In genomic region chr17:17780941-17781590, GRCh38 we compare ENCODE assay signal across 8 cellular contexts. TPM values are rescaled to one million over a fixed set of nuclear protein-coding genes. Genes with fewer than 3 reads are reported as not detected.
A peak's percentile ranks its signal among the peaks of the same experiment; 100 is the strongest.
DNase-seq lines count a peak whose midpoint lies in the region; ATAC-seq and TF ChIP-seq lines count a peak whose summit lies in the region.

No MANE protein-coding gene starts in this region.

- CTCF ChIA-PET in PC-3 (lab: Charles Lee): no interaction called here
- CTCF ChIA-PET in activated CD4-positive, alpha-beta T cell treated with anti-CD3 and anti-CD28 coated beads for 36 hours (lab: Charles Lee): interaction anchor here (0.5 kb wide), 1 partner anchor 80 kb away, joined by 3 read pairs; no protein-coding TSS in a partner anchor

- no peak overlapping the region for H3K9ac ChIP-seq in PC-3 (ENCODE audit: low read length)

- H3K9me3 ChIP-seq in PC-3 (ENCODE audit: low read length) (no peaks in the 10 kb centered on the region), psoas muscle (no peaks in the 10 kb centered on the region)

- H3K4me3 ChIP-seq in PC-3 (ENCODE audit: low read length) (no peak overlapping the region), fibroblast of mammary gland (ENCODE audit: control insufficient read depth, low read depth, low read length) (no peak overlapping the region), psoas muscle (peak overlapping the region; percentile 72)

- intact Hi-C loops in PC-3 (cut with micrococcal nuclease) (no loop called here), psoas muscle (cut with DNase I) (no loop called here)
- intact Hi-C loops in activated CD4-positive, alpha-beta T cell treated with anti-CD3 and anti-CD28 coated beads for 36 hours (cut with DNase I, micrococcal nuclease): no loop called here

- H3K27ac ChIP-seq in PC-3 (ENCODE audit: low read length) (no peak overlapping the region), psoas muscle (peak overlapping the region; percentile 88)

- H3K9me3 Mint-ChIP-seq in activated CD4-positive, alpha-beta T cell treated with anti-CD3 and anti-CD28 coated beads for 36 hours (ENCODE audit: low read depth): no peaks in the 10 kb centered on the region

- H3K4me1 ChIP-seq in PC-3 (ENCODE audit: insufficient read depth, low read length) (peaks cover 14% of the 10 kb centered on the region), psoas muscle (peaks cover 36% of the 10 kb centered on the region)

- peaks cover 18% of the 10 kb centered on the region for H3K4me1 Mint-ChIP-seq in activated CD4-positive, alpha-beta T cell treated with anti-CD3 and anti-CD28 coated beads for 36 hours

- H2AFZ ChIP-seq in PC-3 (ENCODE audit: low read length): no peak overlapping the region

- peaks cover 28% of the 10 kb centered on the region for H3K79me2 ChIP-seq in PC-3 (ENCODE audit: low read length)

- peaks cover 17% of the 10 kb centered on the region for H4K20me1 ChIP-seq in PC-3 (ENCODE audit: low read length)

- no peaks in the 10 kb centered on the region for H3F3A ChIP-seq in PC-3 (ENCODE audit: low read length, unreplicated experiment)

- H3K27ac Mint-ChIP-seq in activated CD4-positive, alpha-beta T cell treated with anti-CD3 and anti-CD28 coated beads for 36 hours: no peak overlapping the region

- ATAC-seq in PC-3: no peak
- ATAC-seq in psoas muscle: no peak
- ATAC-seq in activated CD4-positive, alpha-beta T cell treated with anti-CD3 and anti-CD28 coated beads for 36 hours: no peak
- ATAC-seq in HG03175 (IDR thresholded peaks at IDR 0.05; ENCODE audit: unreplicated experiment): no peak

- TF ChIP-seq CTCF in PC-3 (conservative IDR thresholded peaks at IDR 0.05; ENCODE audit: low read depth, low read length) (no peak), fibroblast of mammary gland (conservative IDR thresholded peaks at IDR 0.05; ENCODE audit: control insufficient read depth, insufficient read depth, low read depth, low read length) (peak; percentile 31), psoas muscle (IDR thresholded peaks at IDR 0.05) (no peak)

- no peaks in the 10 kb centered on the region for H3K9me2 ChIP-seq in PC-3 (replicated peaks; ENCODE audit: low read length)

- 52 to 76% (median 59%) methylated on average over 10 of the region's 10 CpGs for WGBS in psoas muscle, 3 donors

- no peak overlapping the region for H3K4me3 Mint-ChIP-seq in activated CD4-positive, alpha-beta T cell treated with anti-CD3 and anti-CD28 coated beads for 36 hours

- DNase-seq in NCI-H2107 treated with DMSO at 0.1 percent for 48 hours (lab: John Stamatoyannopoulos, UW; ENCODE audit: unreplicated experiment): peak; percentile 37
- no peak for DNase-seq in NCI-H2107 (lab: John Stamatoyannopoulos, UW)
- DNase-seq in PC-3: peak; percentile 39
- DNase-seq in fibroblast of mammary gland (ENCODE audit: low read depth): peak; percentile 49
- DNase-seq in psoas muscle: peak; percentile 11 to 38
- no peak for DNase-seq in activated CD4-positive, alpha-beta T cell treated with anti-CD3 and anti-CD28 coated beads for 36 hours
- no peak for DNase-seq in activated naive CD4-positive, alpha-beta T cell (lab: John Stamatoyannopoulos, UW)

- H3K4me2 ChIP-seq in PC-3 (ENCODE audit: low read length): no peak overlapping the region

- POLR2A ChIA-PET in PC-3 (lab: Charles Lee; ENCODE audit: unreplicated experiment): no interaction called here
- POLR2A ChIA-PET in activated CD4-positive, alpha-beta T cell treated with anti-CD3 and anti-CD28 coated beads for 36 hours (lab: Charles Lee): no interaction called here

- no peaks in the 10 kb centered on the region for H3K36me3 Mint-ChIP-seq in activated CD4-positive, alpha-beta T cell treated with anti-CD3 and anti-CD28 coated beads for 36 hours (ENCODE audit: low read depth)

- H3K27me3 ChIP-seq in PC-3 (ENCODE audit: low read length) (no peaks in the 10 kb centered on the region), psoas muscle (ENCODE audit: insufficient read depth in 3 of 3, low read length in 2 of 3) (no peaks in the 10 kb centered on the region)

- no peaks in the 10 kb centered on the region for H3K36me3 ChIP-seq in PC-3 (ENCODE audit: low read depth, low read length)
- no peaks in the 10 kb centered on the region for H3K36me3 ChIP-seq in psoas muscle (ENCODE audit: insufficient read depth in 1 of 2, low read depth in 1 of 2)

- no peaks in the 10 kb centered on the region for H3K27me3 Mint-ChIP-seq in activated CD4-positive, alpha-beta T cell treated with anti-CD3 and anti-CD28 coated beads for 36 hours

- no TSS peak for BruUV-seq in PC-3 (replicated peaks; lab: Mats Ljungman, UMichigan)

RNA-seq across cellular contexts. Expression of gene SREBF1, which starts 55.7 kb away (rescaled TPM):
- total RNA-seq in PC-3 (2014; rRNA removed): 167 and 194 TPM in 2 replicates
- 10 to 100 TPM; 16.1 to 43.0 (median 31.1) TPM for total RNA-seq in psoas muscle
- polyA plus RNA-seq in psoas muscle: 10 to 100 TPM in 2 of 3 donors, 1 to 10 TPM in 1; 6.2 to 19.2 (median 17.7) TPM
- total RNA-seq in activated CD4-positive, alpha-beta T cell treated with anti-CD3 and anti-CD28 coated beads for 36 hours: 10 to 100 TPM; 87.6 to 97.2 TPM

Comparison
In these comparisons a context has a peak if more than half of its experiments do, and no peak if none do; other contexts are left out.
1. DNase-seq: peak in NCI-H2107 treated with DMSO at 0.1 percent for 48 hours (single experiment), PC-3 (single experiment), fibroblast of mammary gland (single experiment) and psoas muscle (2 of 2); none in NCI-H2107 (single experiment), activated CD4-positive, alpha-beta T cell treated with anti-CD3 and anti-CD28 coated beads for 36 hours (single experiment) and activated naive CD4-positive, alpha-beta T cell (0 of 4).